10 cellular contexts compared by ENCODE assay signal in genomic region chr18:9782073-9782857, GRCh38.
A peak's percentile ranks its signal among the peaks of the same experiment; 100 is the strongest.
DNase-seq lines count a peak whose midpoint lies in the region; ATAC-seq and TF ChIP-seq lines count a peak whose summit lies in the region.
"Had no signal": no experiment of that assay in that cellular context is flagged by ENCODE, and none has a peak within 500 bp of the region (broad histone marks: within the 10 kb centered on the region; RNA-seq: fewer than 3 reads in every experiment).

No MANE protein-coding gene starts in this region.

- H3K36me3 Mint-ChIP-seq in MCF 10A (ENCODE audit: insufficient read depth, unreplicated experiment): no peaks in the 10 kb centered on the region

- H3K4me1 Mint-ChIP-seq in MCF 10A (ENCODE audit: insufficient read depth, unreplicated experiment): peaks cover 14% of the 10 kb centered on the region

- ATAC-seq in left ventricle myocardium superior: peak; percentile 29

- H3K27me3 ChIP-seq in breast epithelium (no peaks in the 10 kb centered on the region), adipocyte (replicated peaks; ENCODE audit: control insufficient read depth, insufficient read depth, low read length) (no peaks in the 10 kb centered on the region), vagina (no peaks in the 10 kb centered on the region)

- H3K9me3 ChIP-seq in breast epithelium (no peaks in the 10 kb centered on the region), adipocyte (ENCODE audit: control insufficient read depth, low read length) (no peaks in the 10 kb centered on the region), vagina (no peaks in the 10 kb centered on the region)

- no peak for TF ChIP-seq POLR2A in breast epithelium (IDR thresholded peaks at IDR 0.05)
- TF ChIP-seq POLR2A in vagina (IDR thresholded peaks at IDR 0.05): no peak

- CTCF ChIA-PET in MCF 10A (lab: Yijun Ruan, JAX): no interaction called here

- intact Hi-C loops in MCF 10A (cut with micrococcal nuclease): no loop called here
- intact Hi-C loops in breast epithelium (cut with DNase I; ENCODE audit: low total_unique reads): no loop called here
- intact Hi-C loops in left ventricle myocardium superior (cut with micrococcal nuclease): no loop called here
- intact Hi-C loops in vagina (cut with DNase I): no loop called here

- no peaks in the 10 kb centered on the region for H3K36me3 ChIP-seq in breast epithelium
- peaks cover 4% of the 10 kb centered on the region for H3K36me3 ChIP-seq in adipocyte (ENCODE audit: control insufficient read depth, insufficient read depth, low read length, severe bottlenecking)
- H3K36me3 ChIP-seq in vagina: no peaks in the 10 kb centered on the region

- BruUV-seq in MCF 10A (replicated peaks; lab: Mats Ljungman, UMichigan): no TSS peak

- POLR2A ChIA-PET in MCF 10A (lab: Yijun Ruan, JAX): interaction anchor here (1.0 kb wide), 1 partner anchor 133 kb away, joined by 5 read pairs; no protein-coding TSS in a partner anchor

- H3K27ac ChIP-seq in breast epithelium (peak overlapping the region in 1 of 2 donors; percentile 59), vagina (peak overlapping the region; percentile 53)

- peak overlapping the region; percentile 23 for H3K27ac Mint-ChIP-seq in MCF 10A (ENCODE audit: low read depth, unreplicated experiment)
- H3K27ac Mint-ChIP-seq: B cell had no signal

- no peak overlapping the region for H3K4me3 Mint-ChIP-seq in MCF 10A (ENCODE audit: unreplicated experiment)
- H3K4me3 Mint-ChIP-seq: B cell had no signal

- no peaks in the 10 kb centered on the region for H3K4me1 ChIP-seq in breast epithelium
- H3K4me1 ChIP-seq in adipocyte (ENCODE audit: control insufficient read depth, insufficient read depth, low read length): peaks cover 29% of the 10 kb centered on the region
- peaks cover 14% of the 10 kb centered on the region for H3K4me1 ChIP-seq in vagina

- TF ChIP-seq CTCF in MCF 10A (IDR thresholded peaks at IDR 0.05; ENCODE audit: unreplicated experiment) (no peak), breast epithelium (IDR thresholded peaks at IDR 0.05) (no peak), vagina (IDR thresholded peaks at IDR 0.05) (no peak)

- H3K27me3 Mint-ChIP-seq in MCF 10A (ENCODE audit: insufficient read depth, unreplicated experiment): no peaks in the 10 kb centered on the region
- H3K27me3 Mint-ChIP-seq: B cell had no signal

- DNase-seq in MCF 10A (ENCODE audit: unreplicated experiment): peak; percentile 88
- no peak for DNase-seq in breast epithelium (ENCODE audit: low spot score in 2 of 2)
- DNase-seq in adipocyte (ENCODE audit: low read depth): peak; percentile 72
- DNase-seq in left ventricle myocardium superior: no peak
- no peak for DNase-seq in vagina (ENCODE audit: extremely low spot score in 2 of 2)
- DNase-seq in activated CD4-positive, alpha-beta T cell treated with anti-CD3 and anti-CD28 coated beads, Interleukin-2, amount 50 U/mL, for 48 hours: no peak
- no peak for DNase-seq in stimulated activated CD4-positive, alpha-beta T cell treated with anti-CD3 and anti-CD28 coated beads, Interleukin-12 subunit alpha, Interleukin-12 subunit beta, amount 100 ng/mL, for 4 hours
- DNase-seq in activated CD4-positive, alpha-beta T cell treated with anti-CD3 and anti-CD28 coated beads for 1 hour: no peak
- DNase-seq: NCI-H526 treated with DMSO at 0.1 percent for 48 hours had no signal

- H3K4me3 ChIP-seq in breast epithelium (no peak overlapping the region), adipocyte (ENCODE audit: low read length) (no peak overlapping the region), vagina (no peak overlapping the region)

- peak overlapping the region; percentile 40 for H3K9ac ChIP-seq in adipocyte (ENCODE audit: low read length)

- H3K9me3 Mint-ChIP-seq in MCF 10A (ENCODE audit: unreplicated experiment): no peaks in the 10 kb centered on the region

Comparison
In these comparisons a context has a peak if more than half of its experiments do, and no peak if none do; other contexts are left out.
1. DNase-seq: peak in MCF 10A (single experiment) and adipocyte (single experiment); none in breast epithelium (0 of 2), left ventricle myocardium superior (single experiment), vagina (0 of 2), activated CD4-positive, alpha-beta T cell treated with anti-CD3 and anti-CD28 coated beads, Interleukin-2, amount 50 U/mL, for 48 hours (0 of 2), stimulated activated CD4-positive, alpha-beta T cell treated with anti-CD3 and anti-CD28 coated beads, Interleukin-12 subunit alpha, Interleukin-12 subunit beta, amount 100 ng/mL, for 4 hours (single experiment) and activated CD4-positive, alpha-beta T cell treated with anti-CD3 and anti-CD28 coated beads for 1 hour (single experiment).